In the genomic region with DNA sequence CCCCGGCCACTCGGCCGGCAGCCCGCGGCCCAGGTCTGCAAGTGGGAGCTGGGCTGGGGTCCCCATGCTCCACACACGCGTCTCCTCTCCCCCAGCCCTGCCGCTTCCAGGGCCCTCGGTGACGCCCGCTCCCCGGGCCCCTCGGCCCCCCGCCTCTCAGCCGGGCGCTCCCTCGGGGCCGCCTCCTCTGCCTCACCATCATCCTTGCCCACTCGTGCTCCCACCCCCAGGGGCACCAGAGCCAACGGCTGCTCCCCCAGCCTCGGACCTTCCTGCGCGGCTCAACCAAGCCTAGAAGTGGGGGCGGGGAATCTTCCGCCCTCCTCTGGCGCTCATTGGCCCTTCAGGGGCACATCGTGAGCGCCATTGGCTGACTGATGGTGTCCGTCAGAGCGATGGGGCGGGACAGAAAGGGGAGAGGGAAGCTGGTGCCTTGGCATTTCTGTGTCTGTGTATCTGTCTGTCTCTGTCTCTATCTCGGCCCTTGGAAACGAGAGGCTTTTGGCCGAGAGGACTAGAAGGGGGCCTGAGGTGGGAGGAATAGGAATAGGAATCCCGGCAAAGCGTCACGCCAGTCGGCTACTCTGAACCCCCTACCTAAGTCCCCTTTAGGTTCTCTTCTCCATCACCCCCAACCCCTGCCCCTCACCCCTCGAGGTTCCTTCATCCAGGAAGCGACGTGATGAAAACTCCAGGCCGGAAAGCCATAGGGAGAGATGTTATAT, we compare ENCODE assay signal across 1 cellular context.
TF ChIP-seq lines count a peak whose summit lies in the region.

No MANE protein-coding gene starts in this region.

TF ChIP-seq in HepG2, 621 proteins besides CTCF, POLR2A, EP300 and RAD21 (continued from another document and continues in another):
- TF ChIP-seq, protein P1, sequence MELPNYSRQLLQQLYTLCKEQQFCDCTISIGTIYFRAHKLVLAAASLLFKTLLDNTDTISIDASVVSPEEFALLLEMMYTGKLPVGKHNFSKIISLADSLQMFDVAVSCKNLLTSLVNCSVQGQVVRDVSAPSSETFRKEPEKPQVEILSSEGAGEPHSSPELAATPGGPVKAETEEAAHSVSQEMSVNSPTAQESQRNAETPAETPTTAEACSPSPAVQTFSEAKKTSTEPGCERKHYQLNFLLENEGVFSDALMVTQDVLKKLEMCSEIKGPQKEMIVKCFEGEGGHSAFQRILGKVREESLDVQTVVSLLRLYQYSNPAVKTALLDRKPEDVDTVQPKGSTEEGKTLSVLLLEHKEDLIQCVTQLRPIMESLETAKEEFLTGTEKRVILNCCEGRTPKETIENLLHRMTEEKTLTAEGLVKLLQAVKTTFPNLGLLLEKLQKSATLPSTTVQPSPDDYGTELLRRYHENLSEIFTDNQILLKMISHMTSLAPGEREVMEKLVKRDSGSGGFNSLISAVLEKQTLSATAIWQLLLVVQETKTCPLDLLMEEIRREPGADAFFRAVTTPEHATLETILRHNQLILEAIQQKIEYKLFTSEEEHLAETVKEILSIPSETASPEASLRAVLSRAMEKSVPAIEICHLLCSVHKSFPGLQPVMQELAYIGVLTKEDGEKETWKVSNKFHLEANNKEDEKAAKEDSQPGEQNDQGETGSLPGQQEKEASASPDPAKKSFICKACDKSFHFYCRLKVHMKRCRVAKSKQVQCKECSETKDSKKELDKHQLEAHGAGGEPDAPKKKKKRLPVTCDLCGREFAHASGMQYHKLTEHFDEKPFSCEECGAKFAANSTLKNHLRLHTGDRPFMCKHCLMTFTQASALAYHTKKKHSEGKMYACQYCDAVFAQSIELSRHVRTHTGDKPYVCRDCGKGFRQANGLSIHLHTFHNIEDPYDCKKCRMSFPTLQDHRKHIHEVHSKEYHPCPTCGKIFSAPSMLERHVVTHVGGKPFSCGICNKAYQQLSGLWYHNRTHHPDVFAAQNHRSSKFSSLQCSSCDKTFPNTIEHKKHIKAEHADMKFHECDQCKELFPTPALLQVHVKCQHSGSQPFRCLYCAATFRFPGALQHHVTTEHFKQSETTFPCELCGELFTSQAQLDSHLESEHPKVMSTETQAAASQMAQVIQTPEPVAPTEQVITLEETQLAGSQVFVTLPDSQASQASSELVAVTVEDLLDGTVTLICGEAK (IDR thresholded peaks at IDR 0.05): no peak
- TF ChIP-seq, protein P1 (CRISPR knock-in tag; IDR thresholded peaks at IDR 0.05): 0 out of 2 replicates have a peak, but pooled peaks have one; percentile 63
- TF ChIP-seq ZSCAN20 (CRISPR knock-in tag; IDR thresholded peaks at IDR 0.05; ENCODE audit: borderline replicate concordance) (no peak), STAT5B (CRISPR knock-in tag; IDR thresholded peaks at IDR 0.05) (no peak), DBP (CRISPR knock-in tag; IDR thresholded peaks at IDR 0.05; ENCODE audit: not compliant biosample characterization) (no peak), MBD4 (IDR thresholded peaks at IDR 0.05; ENCODE audit: borderline replicate concordance, low read length) (no peak), TCF12 (IDR thresholded peaks at IDR 0.05) (no peak), TCF12 (CRISPR knock-in tag; IDR thresholded peaks at IDR 0.05) (no peak), ZNF580 (CRISPR knock-in tag; IDR thresholded peaks at IDR 0.05; ENCODE audit: borderline replicate concordance, low read depth) (peak; percentile 31; the same call in 1 of the 2 replicates), ZEB1 (IDR thresholded peaks at IDR 0.05; ENCODE audit: insufficient replicate concordance, low read depth) (no peak), ZNF256 (CRISPR knock-in tag; conservative IDR thresholded peaks at IDR 0.05) (no peak), RXRB (CRISPR knock-in tag; IDR thresholded peaks at IDR 0.05; ENCODE audit: borderline replicate concordance) (peak; percentile 39), DR1 (CRISPR knock-in tag; IDR thresholded peaks at IDR 0.05) (no peak), ZKSCAN8 (CRISPR knock-in tag; IDR thresholded peaks at IDR 0.05; ENCODE audit: borderline replicate concordance) (0 out of 2 replicates have a peak, but pooled peaks have one; percentile 58), MAFF (IDR thresholded peaks at IDR 0.05; ENCODE audit: low read depth, low read length) (no peak), ZNF558 (CRISPR knock-in tag; IDR thresholded peaks at IDR 0.05; ENCODE audit: borderline replicate concordance) (no peak), ISL2 (CRISPR knock-in tag; IDR thresholded peaks at IDR 0.05) (no peak), HMGXB4 (CRISPR knock-in tag; IDR thresholded peaks at IDR 0.05; ENCODE audit: borderline replicate concordance in 1 of 2, low read depth in 1 of 2) (peak; percentile 78 to 83), ZNF563 (CRISPR knock-in tag; IDR thresholded peaks at IDR 0.05) (no peak), NR2F2 (IDR thresholded peaks at IDR 0.05; ENCODE audit: borderline replicate concordance, low read depth) (no peak), HMG20A (CRISPR knock-in tag; IDR thresholded peaks at IDR 0.05; ENCODE audit: borderline replicate concordance) (no peak), NFIC (IDR thresholded peaks at IDR 0.05; ENCODE audit: low read length) (no peak), JARID2 (CRISPR knock-in tag; IDR thresholded peaks at IDR 0.05; ENCODE audit: insufficient replicate concordance) (peak; percentile 54), GABPA (IDR thresholded peaks at IDR 0.05; ENCODE audit: low read depth, low read length) (peak; percentile 57), GABPA (CRISPR knock-in tag; IDR thresholded peaks at IDR 0.05; ENCODE audit: low read depth) (peak; percentile 81), YEATS2 (CRISPR knock-in tag; IDR thresholded peaks at IDR 0.05; ENCODE audit: borderline replicate concordance) (peak; percentile 70; the same call in 1 of the 2 replicates), ZNF232 (CRISPR knock-in tag; IDR thresholded peaks at IDR 0.05; ENCODE audit: borderline replicate concordance) (no peak), SOX5 (CRISPR knock-in tag; IDR thresholded peaks at IDR 0.05; ENCODE audit: borderline replicate concordance) (peak; percentile 29; the same call in 1 of the 2 replicates), FOXK2 (IDR thresholded peaks at IDR 0.05) (no peak), ZNF891 (CRISPR knock-in tag; IDR thresholded peaks at IDR 0.05) (no peak; the same call in 1 of the 2 replicates), YEATS4 (CRISPR knock-in tag; IDR thresholded peaks at IDR 0.05; ENCODE audit: borderline replicate concordance) (peak; percentile 62; the same call in 1 of the 2 replicates), ZSCAN30 (CRISPR knock-in tag; IDR thresholded peaks at IDR 0.05) (no peak), NKX3-1 (CRISPR knock-in tag; IDR thresholded peaks at IDR 0.05) (no peak), THAP8 (CRISPR knock-in tag; IDR thresholded peaks at IDR 0.05; ENCODE audit: borderline replicate concordance) (no peak), ZNF446 (CRISPR knock-in tag; IDR thresholded peaks at IDR 0.05) (0 out of 2 replicates have a peak, but pooled peaks have one; percentile 65)
- TF ChIP-seq, protein P2, sequence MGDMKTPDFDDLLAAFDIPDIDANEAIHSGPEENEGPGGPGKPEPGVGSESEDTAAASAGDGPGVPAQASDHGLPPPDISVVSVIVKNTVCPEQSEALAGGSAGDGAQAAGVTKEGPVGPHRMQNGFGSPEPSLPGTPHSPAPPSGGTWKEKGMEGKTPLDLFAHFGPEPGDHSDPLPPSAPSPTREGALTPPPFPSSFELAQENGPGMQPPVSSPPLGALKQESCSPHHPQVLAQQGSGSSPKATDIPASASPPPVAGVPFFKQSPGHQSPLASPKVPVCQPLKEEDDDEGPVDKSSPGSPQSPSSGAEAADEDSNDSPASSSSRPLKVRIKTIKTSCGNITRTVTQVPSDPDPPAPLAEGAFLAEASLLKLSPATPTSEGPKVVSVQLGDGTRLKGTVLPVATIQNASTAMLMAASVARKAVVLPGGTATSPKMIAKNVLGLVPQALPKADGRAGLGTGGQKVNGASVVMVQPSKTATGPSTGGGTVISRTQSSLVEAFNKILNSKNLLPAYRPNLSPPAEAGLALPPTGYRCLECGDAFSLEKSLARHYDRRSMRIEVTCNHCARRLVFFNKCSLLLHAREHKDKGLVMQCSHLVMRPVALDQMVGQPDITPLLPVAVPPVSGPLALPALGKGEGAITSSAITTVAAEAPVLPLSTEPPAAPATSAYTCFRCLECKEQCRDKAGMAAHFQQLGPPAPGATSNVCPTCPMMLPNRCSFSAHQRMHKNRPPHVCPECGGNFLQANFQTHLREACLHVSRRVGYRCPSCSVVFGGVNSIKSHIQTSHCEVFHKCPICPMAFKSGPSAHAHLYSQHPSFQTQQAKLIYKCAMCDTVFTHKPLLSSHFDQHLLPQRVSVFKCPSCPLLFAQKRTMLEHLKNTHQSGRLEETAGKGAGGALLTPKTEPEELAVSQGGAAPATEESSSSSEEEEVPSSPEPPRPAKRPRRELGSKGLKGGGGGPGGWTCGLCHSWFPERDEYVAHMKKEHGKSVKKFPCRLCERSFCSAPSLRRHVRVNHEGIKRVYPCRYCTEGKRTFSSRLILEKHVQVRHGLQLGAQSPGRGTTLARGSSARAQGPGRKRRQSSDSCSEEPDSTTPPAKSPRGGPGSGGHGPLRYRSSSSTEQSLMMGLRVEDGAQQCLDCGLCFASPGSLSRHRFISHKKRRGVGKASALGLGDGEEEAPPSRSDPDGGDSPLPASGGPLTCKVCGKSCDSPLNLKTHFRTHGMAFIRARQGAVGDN (CRISPR knock-in tag; IDR thresholded peaks at IDR 0.05): peak; percentile 86
- TF ChIP-seq, protein P3, sequence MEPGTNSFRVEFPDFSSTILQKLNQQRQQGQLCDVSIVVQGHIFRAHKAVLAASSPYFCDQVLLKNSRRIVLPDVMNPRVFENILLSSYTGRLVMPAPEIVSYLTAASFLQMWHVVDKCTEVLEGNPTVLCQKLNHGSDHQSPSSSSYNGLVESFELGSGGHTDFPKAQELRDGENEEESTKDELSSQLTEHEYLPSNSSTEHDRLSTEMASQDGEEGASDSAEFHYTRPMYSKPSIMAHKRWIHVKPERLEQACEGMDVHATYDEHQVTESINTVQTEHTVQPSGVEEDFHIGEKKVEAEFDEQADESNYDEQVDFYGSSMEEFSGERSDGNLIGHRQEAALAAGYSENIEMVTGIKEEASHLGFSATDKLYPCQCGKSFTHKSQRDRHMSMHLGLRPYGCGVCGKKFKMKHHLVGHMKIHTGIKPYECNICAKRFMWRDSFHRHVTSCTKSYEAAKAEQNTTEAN (CRISPR knock-in tag; conservative IDR thresholded peaks at IDR 0.05): no peak
- TF ChIP-seq, protein P4, sequence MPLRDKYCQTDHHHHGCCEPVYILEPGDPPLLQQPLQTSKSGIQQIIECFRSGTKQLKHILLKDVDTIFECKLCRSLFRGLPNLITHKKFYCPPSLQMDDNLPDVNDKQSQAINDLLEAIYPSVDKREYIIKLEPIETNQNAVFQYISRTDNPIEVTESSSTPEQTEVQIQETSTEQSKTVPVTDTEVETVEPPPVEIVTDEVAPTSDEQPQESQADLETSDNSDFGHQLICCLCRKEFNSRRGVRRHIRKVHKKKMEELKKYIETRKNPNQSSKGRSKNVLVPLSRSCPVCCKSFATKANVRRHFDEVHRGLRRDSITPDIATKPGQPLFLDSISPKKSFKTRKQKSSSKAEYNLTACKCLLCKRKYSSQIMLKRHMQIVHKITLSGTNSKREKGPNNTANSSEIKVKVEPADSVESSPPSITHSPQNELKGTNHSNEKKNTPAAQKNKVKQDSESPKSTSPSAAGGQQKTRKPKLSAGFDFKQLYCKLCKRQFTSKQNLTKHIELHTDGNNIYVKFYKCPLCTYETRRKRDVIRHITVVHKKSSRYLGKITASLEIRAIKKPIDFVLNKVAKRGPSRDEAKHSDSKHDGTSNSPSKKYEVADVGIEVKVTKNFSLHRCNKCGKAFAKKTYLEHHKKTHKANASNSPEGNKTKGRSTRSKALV (CRISPR knock-in tag; IDR thresholded peaks at IDR 0.05): no peak
